ENCODE assay signal across 8 cellular contexts in genomic region chr2:198371902-198372611, GRCh38.
A peak's percentile ranks its signal among the peaks of the same experiment; 100 is the strongest.
DNase-seq lines count a peak whose midpoint lies in the region; ATAC-seq and TF ChIP-seq lines count a peak whose summit lies in the region.
"Had no signal": no experiment of that assay in that cellular context is flagged by ENCODE, and none has a peak within 500 bp of the region (broad histone marks: within the 10 kb centered on the region; RNA-seq: fewer than 3 reads in every experiment).

No MANE protein-coding gene starts in this region.

- H3K4me3 ChIP-seq in trophoblast cell (ENCODE audit: low read depth, low read length): no peak overlapping the region

- H2BK12ac ChIP-seq in trophoblast cell (ENCODE audit: low read length): no peak overlapping the region

- H3K36me3 Mint-ChIP-seq in HFFc6 (ENCODE audit: low read depth): no peaks in the 10 kb centered on the region

- no peak overlapping the region for H3K9ac ChIP-seq in trophoblast cell (ENCODE audit: low read length)

- no peak overlapping the region for H3K4ac ChIP-seq in trophoblast cell (ENCODE audit: low read depth, low read length)

- H3K4me1 Mint-ChIP-seq in HFFc6 (ENCODE audit: low read depth): no peaks in the 10 kb centered on the region

- H3K27ac ChIP-seq in trophoblast cell (ENCODE audit: low read depth, low read length): no peak overlapping the region

- ATAC-seq in GM18511 (IDR thresholded peaks at IDR 0.05; ENCODE audit: unreplicated experiment): peak; percentile 98

- no peak overlapping the region for H2BK5ac ChIP-seq in trophoblast cell (ENCODE audit: low read depth, low read length, poor library complexity)

- peaks cover 7% of the 10 kb centered on the region for H3K27me3 Mint-ChIP-seq in HFFc6 (ENCODE audit: insufficient read depth)

- no peak overlapping the region for H4K8ac ChIP-seq in trophoblast cell (ENCODE audit: low read depth, low read length)

- no peak overlapping the region for H3K23ac ChIP-seq in trophoblast cell (ENCODE audit: low read length)

- H3K27ac Mint-ChIP-seq in HFFc6: peak overlapping the region; percentile 81
- H3K27ac Mint-ChIP-seq: nephron had no signal

- H3K4me1 ChIP-seq in trophoblast cell (ENCODE audit: control insufficient read depth in 1 of 2, insufficient read depth in 2 of 2, low read length in 2 of 2): no peaks in the 10 kb centered on the region

- no peak overlapping the region for H2AFZ ChIP-seq in trophoblast cell (ENCODE audit: insufficient read depth, low read length, poor library complexity)

- DNase-seq in HFFc6: peak; percentile 35
- peak; percentile 63 for DNase-seq in MV-4-11 (lab: John Stamatoyannopoulos, UW)
- peak; percentile 10 for DNase-seq in fibroblast of the conjunctiva (ENCODE audit: low read depth)
- no peak for DNase-seq in trophoblast cell
- no peak for DNase-seq in stimulated activated CD4-positive, alpha-beta T cell treated with anti-CD3 and anti-CD28 coated beads, Interleukin-15, amount 100 ng/mL, for 24 hours
- no peak for DNase-seq in COLO829 (ENCODE audit: low spot score)

- no peaks in the 10 kb centered on the region for H3K79me1 ChIP-seq in trophoblast cell (ENCODE audit: low read length)

- H3K9me3 ChIP-seq in trophoblast cell (ENCODE audit: insufficient read depth, low read depth, low read length): no peaks in the 10 kb centered on the region

- no peaks in the 10 kb centered on the region for H3K27me3 ChIP-seq in trophoblast cell (ENCODE audit: insufficient read depth, low read length)

- TF ChIP-seq CTCF in HFFc6 (IDR thresholded peaks at IDR 0.05): no peak

- no peak overlapping the region for H4K91ac ChIP-seq in trophoblast cell (ENCODE audit: low read depth, low read length)

- no peak overlapping the region for H2AK5ac ChIP-seq in trophoblast cell (ENCODE audit: low read length)

- no peak overlapping the region for H3K14ac ChIP-seq in trophoblast cell (ENCODE audit: low read length)

- H3K18ac ChIP-seq in trophoblast cell (ENCODE audit: low read length): no peak overlapping the region

- peak overlapping the region; percentile 89 for H3K4me3 Mint-ChIP-seq in HFFc6
- H3K4me3 Mint-ChIP-seq: nephron had no signal

- no peak overlapping the region for H3K4me2 ChIP-seq in trophoblast cell (ENCODE audit: low read length)

- WGBS in trophoblast cell (ENCODE audit: extremely low coverage, insufficient coverage, insufficient read length): no CpG with 5 or more reads among the region's 12 CpGs

- H2BK120ac ChIP-seq in trophoblast cell (ENCODE audit: insufficient read depth, low read length, poor library complexity): no peak overlapping the region

- H3K36me3 ChIP-seq in trophoblast cell (ENCODE audit: control insufficient read depth in 1 of 2, insufficient read depth in 2 of 2, low read length in 2 of 2): no peaks in the 10 kb centered on the region

- no peak overlapping the region for H4K12ac ChIP-seq in trophoblast cell (ENCODE audit: low read depth, low read length)

- no peaks in the 10 kb centered on the region for H3K9me3 Mint-ChIP-seq in HFFc6
- H3K9me3 Mint-ChIP-seq: nephron had no signal

- no peaks in the 10 kb centered on the region for H3K79me2 ChIP-seq in trophoblast cell (ENCODE audit: control insufficient read depth, insufficient read depth, low read length, poor library complexity)

Comparison
In these comparisons a context has a peak if more than half of its experiments do, and no peak if none do; other contexts are left out.
1. DNase-seq: peak in HFFc6 (single experiment), MV-4-11 (single experiment) and fibroblast of the conjunctiva (single experiment); none in trophoblast cell (0 of 2), stimulated activated CD4-positive, alpha-beta T cell treated with anti-CD3 and anti-CD28 coated beads, Interleukin-15, amount 100 ng/mL, for 24 hours (single experiment) and COLO829 (single experiment).